14 cellular contexts compared by ENCODE assay signal in genomic region chr19:39347332-39348227, GRCh38. TPM values are rescaled to one million over a fixed set of nuclear protein-coding genes. Genes with fewer than 3 reads are reported as not detected.
DNase-seq lines count a peak whose midpoint lies in the region; ATAC-seq and TF ChIP-seq lines count a peak whose summit lies in the region.
"Had no signal": no experiment of that assay in that cellular context is flagged by ENCODE, and none has a peak within 500 bp of the region (broad histone marks: within the 10 kb centered on the region; RNA-seq: fewer than 3 reads in every experiment).

No MANE protein-coding gene starts in this region.

- no peak for TF ChIP-seq RAD21 in SK-N-SH (IDR thresholded peaks at IDR 0.05; ENCODE audit: low read length)

- H3K36me3 ChIP-seq in SK-N-SH (replicated peaks in 1 of 2; ENCODE audit: control insufficient read depth in 1 of 2, insufficient read depth in 2 of 2, low read length in 1 of 2) (peaks cover 35 to 47% of the 10 kb centered on the region in 2 experiments), SJSA1 (peaks cover 62% of the 10 kb centered on the region), endodermal cell (ENCODE audit: control insufficient read depth, insufficient read depth, low read length) (peaks cover 64% of the 10 kb centered on the region), smooth muscle cell (ENCODE audit: low read depth) (no peaks in the 10 kb centered on the region)

- peaks cover 4% of the 10 kb centered on the region for H3F3A ChIP-seq in SK-N-SH (replicated peaks; ENCODE audit: insufficient read depth)
- H3F3A ChIP-seq in smooth muscle cell (ENCODE audit: low read depth) = no peaks in the 10 kb centered on the region

- H3K9me3 Mint-ChIP-seq in endodermal cell = no peaks in the 10 kb centered on the region

- WGBS in SK-N-SH (ENCODE audit: low lambda C conversion rate) = 93% methylated on average over 4 of the region's 4 CpGs
- WGBS in endodermal cell (ENCODE audit: insufficient coverage in 1 of 2, insufficient read length in 1 of 2), 2 experiments = 95 to 100% methylated on average over 4 of the region's 4 CpGs
- 64% methylated on average over 4 of the region's 4 CpGs for WGBS in smooth muscle cell (ENCODE audit: low lambda C conversion rate)

- H3K27ac Mint-ChIP-seq in endodermal cell = no peak overlapping the region

- CTCF ChIA-PET in SK-N-SH (lab: Yijun Ruan, JAX) = no interaction called here

- peaks cover 56% of the 10 kb centered on the region for H4K20me1 ChIP-seq in SK-N-SH (ENCODE audit: insufficient read depth)
- H4K20me1 ChIP-seq in smooth muscle cell (ENCODE audit: low read depth) = peaks cover 98% of the 10 kb centered on the region

- no peak overlapping the region for H3K4me3 ChIP-seq in SK-N-SH (ENCODE audit: low read depth in 2 of 2, low read length in 1 of 2)
- no peak overlapping the region for H3K4me3 ChIP-seq in SJSA1
- peak overlapping the region; percentile 19 for H3K4me3 ChIP-seq in endodermal cell (ENCODE audit: low read length)
- H3K4me3 ChIP-seq in smooth muscle cell = no peak overlapping the region
- H3K4me3 ChIP-seq: lower lobe of right lung had no signal

- no peaks in the 10 kb centered on the region for H3K9me2 ChIP-seq in SK-N-SH

- H3K4me1 Mint-ChIP-seq in endodermal cell = peaks cover 45% of the 10 kb centered on the region

- TF ChIP-seq CTCF in SK-N-SH (IDR thresholded peaks at IDR 0.05) (no peak), endodermal cell (conservative IDR thresholded peaks at IDR 0.05) (no peak), smooth muscle cell (IDR thresholded peaks at IDR 0.05; ENCODE audit: borderline replicate concordance, insufficient read depth, poor library complexity, severe bottlenecking) (no peak)

- DNase-seq in SK-N-SH (no peak), SJSA1 (ENCODE audit: low read depth in 1 of 2, low spot score in 2 of 2) (no peak), endodermal cell (no peak), smooth muscle cell (lab: John Stamatoyannopoulos, UW; ENCODE audit: unreplicated experiment) (no peak), NCI-H510A treated with DMSO at 0.1 percent for 48 hours (lab: John Stamatoyannopoulos, UW) (no peak), GM19240 (ENCODE audit: insufficient read length, low spot score) (no peak)
- DNase-seq: head of caudate nucleus, lower lobe of right lung, MV-4-11, NCI-H524, retina had no signal

- H3K4me2 ChIP-seq in SK-N-SH (0 out of 2 replicates have a peak overlapping the region, but pooled peaks have one; percentile 24), smooth muscle cell (peak overlapping the region; percentile 38)

- no peak for TF ChIP-seq EP300 in SK-N-SH (IDR thresholded peaks at IDR 0.05; ENCODE audit: borderline replicate concordance in 1 of 2, low read depth in 1 of 2, low read length in 1 of 2)

- no peaks in the 10 kb centered on the region for H3K9me3 ChIP-seq in SK-N-SH
- no peaks in the 10 kb centered on the region for H3K9me3 ChIP-seq in SJSA1 (replicated peaks)
- H3K9me3 ChIP-seq in endodermal cell (ENCODE audit: control insufficient read depth, low read length) = no peaks in the 10 kb centered on the region
- H3K9me3 ChIP-seq in smooth muscle cell (replicated peaks; ENCODE audit: low read depth) = no peaks in the 10 kb centered on the region
- H3K9me3 ChIP-seq: lower lobe of right lung had no signal

- H3K36me3 Mint-ChIP-seq in endodermal cell (ENCODE audit: low read depth) = peaks cover 39% of the 10 kb centered on the region

- H3K27me3 ChIP-seq in SK-N-SH (ENCODE audit: insufficient read depth) (no peaks in the 10 kb centered on the region), SJSA1 (replicated peaks) (no peaks in the 10 kb centered on the region), endodermal cell (ENCODE audit: control insufficient read depth, insufficient read depth, low read length, poor library complexity, severe bottlenecking) (no peaks in the 10 kb centered on the region), smooth muscle cell (ENCODE audit: low read depth) (no peaks in the 10 kb centered on the region)

- ATAC-seq in SK-N-SH treated with all-trans-retinoic acid at 6 μM for 48 hours = no peak; the same call in 2 of the 3 replicates
- no peak for ATAC-seq in GM21529 (IDR thresholded peaks at IDR 0.05; ENCODE audit: unreplicated experiment)
- ATAC-seq: lower lobe of right lung had no signal

- no peak overlapping the region for H2AFZ ChIP-seq in SK-N-SH (ENCODE audit: low read depth)
- no peak overlapping the region for H2AFZ ChIP-seq in smooth muscle cell (ENCODE audit: low read depth)

- H3K27ac ChIP-seq in SK-N-SH (ENCODE audit: low read depth in 2 of 2, low read length in 1 of 2) (peak overlapping the region in 1 of 2 experiments; percentile 2; a peak in 1 of 4 replicates), SJSA1 (0 out of 2 replicates have a peak overlapping the region, but pooled peaks have one; percentile 1), endodermal cell (ENCODE audit: low read depth, low read length) (no peak overlapping the region), smooth muscle cell (ENCODE audit: low read depth) (peak overlapping the region; percentile 61)
- H3K27ac ChIP-seq: 22Rv1, lower lobe of right lung had no signal

- H3K27me3 Mint-ChIP-seq in endodermal cell (ENCODE audit: insufficient read depth) = no peaks in the 10 kb centered on the region

- H3K4me1 ChIP-seq in SK-N-SH (ENCODE audit: control insufficient read depth in 1 of 2, insufficient read depth in 2 of 2, low read depth in 1 of 2, low read length in 1 of 2) (peaks cover 0 to 10% of the 10 kb centered on the region in 2 experiments; a peak in 3 of 4 replicates), SJSA1 (replicated peaks) (peaks cover 17% of the 10 kb centered on the region), endodermal cell (ENCODE audit: control insufficient read depth, insufficient read depth, low read length) (peaks cover 8% of the 10 kb centered on the region), smooth muscle cell (ENCODE audit: low read depth) (peaks cover 14% of the 10 kb centered on the region)

- POLR2A ChIA-PET in SK-N-SH (lab: Yijun Ruan, JAX) = no interaction called here

- H3K9ac ChIP-seq in SK-N-SH (no peak overlapping the region), endodermal cell (ENCODE audit: extremely low read depth, low read length, poor library complexity, severe bottlenecking) (no peak overlapping the region), smooth muscle cell (ENCODE audit: low read depth) (peak overlapping the region; percentile 12)

- peaks cover 95% of the 10 kb centered on the region for H3K79me2 ChIP-seq in SK-N-SH (ENCODE audit: insufficient read depth)
- H3K79me2 ChIP-seq in smooth muscle cell (ENCODE audit: low read depth) = peaks cover 72% of the 10 kb centered on the region

- no peak overlapping the region for H3K4me3 Mint-ChIP-seq in endodermal cell

TF ChIP-seq in SK-N-SH, 30 proteins besides CTCF, POLR2A, EP300 and RAD21 (continues in another document):
- no peak for TF ChIP-seq FOSL2 (IDR thresholded peaks at IDR 0.05; ENCODE audit: borderline replicate concordance, low read depth)

TF ChIP-seq in SK-N-SH treated with all-trans-retinoic acid at 6 μM for 48 hours, 23 proteins besides CTCF, POLR2A, EP300 and RAD21:
- no peak for TF ChIP-seq ZFP30 (CRISPR knock-in tag; IDR thresholded peaks at IDR 0.05)
- TF ChIP-seq BACH2 (CRISPR knock-in tag; IDR thresholded peaks at IDR 0.05; ENCODE audit: borderline replicate concordance) = no peak
- TF ChIP-seq SNAI2 (CRISPR knock-in tag; IDR thresholded peaks at IDR 0.05) = no peak
TF ChIP-seq in SK-N-SH treated with all-trans-retinoic acid at 6 μM for 48 hours: peak in this region for 0.

RNA-seq across cellular contexts. Expression of gene SAMD4B, which starts 5.4 kb away (rescaled TPM):
- polyA plus RNA-seq in SK-N-SH (2012; rRNA removed) (62.2 and 83.0 TPM in 2 replicates), smooth muscle cell (61.8 and 81.9 TPM in 2 replicates)
- polyA plus RNA-seq in SK-N-SH (2012; cell fraction: cytosol; rRNA removed) = 34.4 and 54.8 TPM in 2 replicates
- polyA plus RNA-seq in SK-N-SH (2012; cell fraction: nucleus; rRNA removed) = 126 and 148 TPM in 2 replicates
- total RNA-seq in SJSA1 (2014; rRNA removed; shearing (Covaris generic)) = 48.5 and 49.7 TPM in 2 replicates
- total RNA-seq in endodermal cell (100 to 1,000 TPM; 155 to 159 TPM), smooth muscle cell (37.1 and 58.3 TPM in 2 replicates)
- 136 TPM for polyA plus RNA-seq in endodermal cell (2013, experiment 1 of 2)
- 120 TPM for polyA plus RNA-seq in endodermal cell (2013, experiment 2 of 2)

RNA-seq across cellular contexts. Expression of gene GMFG, which starts 11.7 kb away (rescaled TPM):
- polyA plus RNA-seq in SK-N-SH (2012; rRNA removed) (0.21 TPM in 1 of 2 replicates, not detected in the other), smooth muscle cell (0.37 TPM in 1 of 2 replicates, not detected in the other)
- polyA plus RNA-seq in SK-N-SH (2012; cell fraction: cytosol; rRNA removed) = 0.13 and 0.18 TPM in 2 replicates
- 0.17 TPM in 1 of 2 replicates, not detected in the other for polyA plus RNA-seq in SK-N-SH (2012; cell fraction: nucleus; rRNA removed)
- total RNA-seq in SJSA1 (2014; rRNA removed; shearing (Covaris generic)) = 1.4 TPM in 1 of 2 replicates, not detected in the other
- total RNA-seq in endodermal cell (not detected), smooth muscle cell (not detected in 2 replicates)
- polyA plus RNA-seq in endodermal cell (2013, experiment 1 of 2) = 0.36 TPM
- polyA plus RNA-seq in endodermal cell (2013, experiment 2 of 2) = not detected

RNA-seq across cellular contexts. Expression of gene LRFN1, which starts 26.9 kb away (rescaled TPM):
- polyA plus RNA-seq in SK-N-SH (2012; rRNA removed) = 0.80 and 2.7 TPM in 2 replicates
- 1.3 and 2.0 TPM in 2 replicates for polyA plus RNA-seq in SK-N-SH (2012; cell fraction: cytosol; rRNA removed)
- polyA plus RNA-seq in SK-N-SH (2012; cell fraction: nucleus; rRNA removed) = 1.9 and 2.6 TPM in 2 replicates
- total RNA-seq in SJSA1 (2014; rRNA removed; shearing (Covaris generic)) = not detected in 2 replicates
- 1 to 10 TPM; 1.5 to 4.0 TPM for total RNA-seq in endodermal cell
- 7.6 TPM for polyA plus RNA-seq in endodermal cell (2013, experiment 1 of 2)
- 6.9 TPM for polyA plus RNA-seq in endodermal cell (2013, experiment 2 of 2)
- 0.36 and 0.76 TPM in 2 replicates for total RNA-seq in smooth muscle cell
- 2.1 and 3.2 TPM in 2 replicates for polyA plus RNA-seq in smooth muscle cell

RNA-seq across cellular contexts. Expression of gene PAF1, which starts 43.3 kb away (rescaled TPM):
- polyA plus RNA-seq in SK-N-SH (2012; rRNA removed) = 57.6 and 65.3 TPM in 2 replicates
- polyA plus RNA-seq in SK-N-SH (2012; cell fraction: cytosol; rRNA removed) = 55.9 and 65.2 TPM in 2 replicates
- 76.8 and 79.5 TPM in 2 replicates for polyA plus RNA-seq in SK-N-SH (2012; cell fraction: nucleus; rRNA removed)
- total RNA-seq in SJSA1 (2014; rRNA removed; shearing (Covaris generic)) = 55.2 and 61.6 TPM in 2 replicates
- 10 to 100 TPM; 28.4 to 28.8 TPM for total RNA-seq in endodermal cell
- 40.6 TPM for polyA plus RNA-seq in endodermal cell (2013, experiment 1 of 2)
- 38.7 TPM for polyA plus RNA-seq in endodermal cell (2013, experiment 2 of 2)
- 27.8 and 29.8 TPM in 2 replicates for total RNA-seq in smooth muscle cell
- 35.8 and 42.7 TPM in 2 replicates for polyA plus RNA-seq in smooth muscle cell

RNA-seq across cellular contexts. Expression of gene MED29, which starts 43.6 kb away (rescaled TPM):
- 32.0 and 33.1 TPM in 2 replicates for polyA plus RNA-seq in SK-N-SH (2012; rRNA removed)
- polyA plus RNA-seq in SK-N-SH (2012; cell fraction: cytosol; rRNA removed) = 23.5 and 29.6 TPM in 2 replicates
- 21.0 and 21.9 TPM in 2 replicates for polyA plus RNA-seq in SK-N-SH (2012; cell fraction: nucleus; rRNA removed)
- total RNA-seq in SJSA1 (2014; rRNA removed; shearing (Covaris generic)) = 24.3 and 38.9 TPM in 2 replicates
- 10 to 100 TPM; 32.6 to 38.9 TPM for total RNA-seq in endodermal cell
- polyA plus RNA-seq in endodermal cell (2013, experiment 1 of 2) = 26.7 TPM
- polyA plus RNA-seq in endodermal cell (2013, experiment 2 of 2) = 24.1 TPM
- 23.0 and 23.8 TPM in 2 replicates for total RNA-seq in smooth muscle cell
- 36.3 and 37.7 TPM in 2 replicates for polyA plus RNA-seq in smooth muscle cell
